In genomic region chr17:82097187-82097918, GRCh38 we compare ENCODE assay signal across 8 cellular contexts. TPM values are rescaled to one million over a fixed set of nuclear protein-coding genes. Genes with fewer than 3 reads are reported as not detected.
A peak's percentile ranks its signal among the peaks of the same experiment; 100 is the strongest.
DNase-seq lines count a peak whose midpoint lies in the region; ATAC-seq lines count a peak whose summit lies in the region.

No MANE protein-coding gene starts in this region.

- peaks cover 0 to 28% of the 10 kb centered on the region in 2 donors for H3K36me3 ChIP-seq in duodenal mucosa (ENCODE audit: control insufficient read depth in 1 of 2, insufficient read depth in 2 of 2, low read length in 2 of 2)
- peaks cover 46% of the 10 kb centered on the region for H3K36me3 ChIP-seq in thymus (ENCODE audit: control insufficient read depth, insufficient read depth)

- H3K9me3 ChIP-seq in duodenal mucosa (ENCODE audit: control insufficient read depth in 1 of 2, low read length in 2 of 2) (no peaks in the 10 kb centered on the region), thymus (ENCODE audit: control insufficient read depth) (no peaks in the 10 kb centered on the region)

- peak; percentile 1 for ATAC-seq in HG03064 (IDR thresholded peaks at IDR 0.05; ENCODE audit: low read depth, unreplicated experiment)

- H3K27me3 ChIP-seq in duodenal mucosa (ENCODE audit: control insufficient read depth in 1 of 2, insufficient read depth in 2 of 2, low read length in 2 of 2) (no peaks in the 10 kb centered on the region), thymus (ENCODE audit: control insufficient read depth, insufficient read depth) (no peaks in the 10 kb centered on the region)

- peak; percentile 32 for DNase-seq in activated T-cell treated with anti-CD3 and anti-CD28 coated beads for 24 hours (ENCODE audit: low read depth)
- no peak for DNase-seq in activated T-cell treated with anti-CD3 and anti-CD28 coated beads for 4 hours
- peak in 3 of 5 donors; percentile 14 to 33 (median 24) for DNase-seq in T-helper 1 cell
- DNase-seq in medulla oblongata (ENCODE audit: extremely low spot score), result peak; percentile 34
- no peak for DNase-seq in cerebellar cortex (ENCODE audit: low spot score)

- H3K27ac ChIP-seq in duodenal mucosa (ENCODE audit: low read depth, low read length) (peak overlapping the region; percentile 75), thymus (ENCODE audit: low read depth) (peak overlapping the region; percentile 87)

- H3K4me1 ChIP-seq in duodenal mucosa (ENCODE audit: control insufficient read depth in 1 of 2, insufficient read depth in 2 of 2, low read length in 2 of 2) (peaks cover 27 to 28% of the 10 kb centered on the region in 2 donors), thymus (ENCODE audit: control insufficient read depth, insufficient read depth, low read length) (peaks cover 31% of the 10 kb centered on the region)

- WGBS in thymus, result 1% methylated on average over 77 of the region's 77 CpGs

- H3K4me3 ChIP-seq in duodenal mucosa (ENCODE audit: low read depth in 1 of 2, low read length in 2 of 2), result peak overlapping the region; percentile 63 to 77
- peak overlapping the region; percentile 89 for H3K4me3 ChIP-seq in thymus (ENCODE audit: low read length)

- H3K9ac ChIP-seq in duodenal mucosa (ENCODE audit: low read depth in 1 of 2, low read length in 2 of 2), result peak overlapping the region; percentile 68 to 76

RNA-seq across cellular contexts. Expression of gene FASN, which starts 0.7 kb away (rescaled TPM):
- polyA plus RNA-seq in thymus, result 19.0 TPM

RNA-seq across cellular contexts. Expression of gene DUS1L, which starts 31.7 kb away (rescaled TPM):
- polyA plus RNA-seq in thymus, result 147 TPM

RNA-seq across cellular contexts. Expression of gene GPS1, which starts 45.7 kb away (rescaled TPM):
- polyA plus RNA-seq in thymus, result 98.3 TPM

RNA-seq across cellular contexts. Expression of gene RFNG, which starts 45.7 kb away (rescaled TPM):
- polyA plus RNA-seq in thymus, result 45.4 TPM

RNA-seq across cellular contexts. Expression of gene DCXR, which starts 59.9 kb away (rescaled TPM):
- 101 TPM for polyA plus RNA-seq in thymus

Comparison
In these comparisons a context has a peak if more than half of its experiments do, and no peak if none do; other contexts are left out.
1. DNase-seq: peak in activated T-cell treated with anti-CD3 and anti-CD28 coated beads for 24 hours (single experiment), T-helper 1 cell (3 of 5) and medulla oblongata (single experiment); none in activated T-cell treated with anti-CD3 and anti-CD28 coated beads for 4 hours (single experiment) and cerebellar cortex (single experiment).